8 cellular contexts compared by ENCODE assay signal in the genomic region with DNA sequence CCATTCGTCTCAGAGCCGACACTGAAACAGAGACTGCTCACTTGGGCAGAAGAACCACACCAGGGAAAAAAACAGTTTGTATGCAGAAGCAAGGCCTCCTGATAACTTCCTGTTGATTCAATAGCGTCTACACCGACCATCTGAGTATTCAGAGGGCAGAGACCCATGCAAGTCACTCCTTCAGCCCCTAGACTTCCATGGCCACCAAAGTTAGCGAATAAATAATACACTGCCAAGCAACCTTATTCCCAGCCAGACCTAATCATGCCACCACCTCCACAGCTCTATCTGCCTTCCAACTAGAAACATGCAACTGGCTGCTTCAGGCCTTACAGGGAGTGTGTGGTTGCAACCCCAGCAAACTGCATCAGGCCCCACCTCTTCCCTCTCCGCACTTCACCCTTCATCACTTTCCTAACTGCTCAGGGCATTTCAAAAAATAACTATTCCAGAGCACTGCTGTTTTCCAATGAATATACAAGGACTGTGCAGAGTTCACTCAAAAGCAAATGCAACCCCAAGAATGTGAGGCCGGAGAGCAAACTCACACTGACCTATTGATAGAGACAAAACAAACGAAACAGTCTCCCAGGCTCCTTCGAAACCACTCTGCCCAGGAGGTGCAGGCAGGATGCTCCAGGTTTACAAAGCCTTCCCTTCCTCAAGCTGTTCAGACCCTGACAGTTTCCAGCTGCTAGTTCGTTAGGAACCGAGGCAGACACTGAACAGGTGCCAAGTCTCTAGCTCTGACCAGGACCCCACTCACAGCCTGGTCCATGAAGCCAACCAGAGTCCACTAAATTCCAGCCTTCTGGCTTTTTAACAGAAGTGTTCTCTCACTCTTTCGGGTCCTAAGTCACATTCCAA. TPM values are rescaled to one million over a fixed set of nuclear protein-coding genes. Genes with fewer than 3 reads are reported as not detected.
A peak's percentile ranks its signal among the peaks of the same experiment; 100 is the strongest.
DNase-seq lines count a peak whose midpoint lies in the region; ATAC-seq, FAIRE-seq and TF ChIP-seq lines count a peak whose summit lies in the region.

No MANE protein-coding gene starts in this region.

- H3K4me3 ChIP-seq in CD4-positive, CD25-positive, alpha-beta regulatory T cell (ENCODE audit: low read depth, low read length), result peak overlapping the region; percentile 73
- no peak overlapping the region for H3K4me3 ChIP-seq in K562

- H3K4me2 ChIP-seq in K562 (ENCODE audit: insufficient read depth, low read length), result peak overlapping the region; percentile 49

- no peaks in the 10 kb centered on the region for H3K27me3 ChIP-seq in CD4-positive, CD25-positive, alpha-beta regulatory T cell (ENCODE audit: control insufficient read depth, insufficient read depth, low read length)
- no peaks in the 10 kb centered on the region for H3K27me3 ChIP-seq in K562 (ENCODE audit: control insufficient read depth in 2 of 2, insufficient read depth in 2 of 2, low read length in 2 of 2)

- H3K4me1 ChIP-seq in CD4-positive, CD25-positive, alpha-beta regulatory T cell (ENCODE audit: control insufficient read depth, insufficient read depth, low read length, poor library complexity, severe bottlenecking), result peaks cover 80% of the 10 kb centered on the region
- peaks cover 42 to 62% of the 10 kb centered on the region in 2 experiments for H3K4me1 ChIP-seq in K562 (replicated peaks in 1 of 2; ENCODE audit: control insufficient read depth in 2 of 2, insufficient read depth in 2 of 2, low read length in 2 of 2)

- no peak for TF ChIP-seq RAD21 in K562 (CRISPR knock-in tag; conservative IDR thresholded peaks at IDR 0.05 in 1 of 2, IDR thresholded peaks at IDR 0.05 in 1 of 2)

- H3K9ac ChIP-seq in K562 (ENCODE audit: insufficient read depth in 1 of 2, low read depth in 2 of 2, low read length in 2 of 2), result peak overlapping the region; percentile 0 to 69; a peak in 1 of 4 replicates

- peaks cover 69% of the 10 kb centered on the region for H4K20me1 ChIP-seq in K562 (replicated peaks; ENCODE audit: control insufficient read depth, insufficient read depth, low read length)

- peak in 2 of 3 donors; percentile 30 to 59 for DNase-seq in CD4-positive, CD25-positive, alpha-beta regulatory T cell
- peak in 1 of 4 experiments; percentile 26 for DNase-seq in K562 (ENCODE audit: extremely low read depth in 1 of 4, low spot score in 3 of 4)
- no peak for DNase-seq in memory B cell (ENCODE audit: low spot score in 2 of 2)
- DNase-seq in NCI-H2227 treated with DMSO at 0.1 percent for 48 hours (lab: John Stamatoyannopoulos, UW), result no peak
- DNase-seq in left colon, result no peak
- DNase-seq in AG20443 (ENCODE audit: low spot score), result no peak

- no peaks in the 10 kb centered on the region for H3K9me3 ChIP-seq in CD4-positive, CD25-positive, alpha-beta regulatory T cell (ENCODE audit: control insufficient read depth in 2 of 2, low read length in 2 of 2)
- no peaks in the 10 kb centered on the region for H3K9me3 ChIP-seq in K562 (replicated peaks; ENCODE audit: control insufficient read depth, insufficient read depth, low read depth, low read length)

- no peaks in the 10 kb centered on the region for H3K9me3 Mint-ChIP-seq in CD4-positive, CD25-positive, alpha-beta regulatory T cell
- H3K9me3 Mint-ChIP-seq in IgD-negative memory B cell (peaks cover 0 to 3% (median 0%) of the 10 kb centered on the region in 3 donors), memory B cell (no peaks in the 10 kb centered on the region)

- H3K36me3 Mint-ChIP-seq in CD4-positive, CD25-positive, alpha-beta regulatory T cell, result peaks cover 5% of the 10 kb centered on the region
- H3K36me3 Mint-ChIP-seq in IgD-negative memory B cell (no peaks in the 10 kb centered on the region), memory B cell (no peaks in the 10 kb centered on the region)

- POLR2A ChIA-PET in K562 (lab: Yijun Ruan, JAX), result interaction anchor here (0.5 to 6.7 kb wide), 8 partner anchors 7 to 1549 kb away, joined by 3 to 60 read pairs (median 3); no protein-coding TSS in a partner anchor

- H3K9me1 ChIP-seq in K562 (ENCODE audit: control insufficient read depth, insufficient read depth, low read length), result peaks cover 3% of the 10 kb centered on the region

- intact Hi-C loops in K562 (cut with micrococcal nuclease) (loop anchor here (5.0 kb wide), 1 partner anchor 47 kb away; no protein-coding TSS in a partner anchor), left colon (cut with DNase I, micrococcal nuclease) (no loop called here)

- H3K27ac Mint-ChIP-seq in CD4-positive, CD25-positive, alpha-beta regulatory T cell, result peak overlapping the region; percentile 78 to 96 (median 90)
- H3K27ac Mint-ChIP-seq in IgD-negative memory B cell, result peak overlapping the region; percentile 63 to 95 (median 86)
- H3K27ac Mint-ChIP-seq in memory B cell, result peak overlapping the region; percentile 79

- no peak for FAIRE-seq in K562 (lab: Jason Lieb, UNC)

- no peak for TF ChIP-seq POLR2A in K562 (conservative IDR thresholded peaks at IDR 0.05)

- H3K27me3 Mint-ChIP-seq in CD4-positive, CD25-positive, alpha-beta regulatory T cell, result no peaks in the 10 kb centered on the region
- no peaks in the 10 kb centered on the region for H3K27me3 Mint-ChIP-seq in IgD-negative memory B cell
- H3K27me3 Mint-ChIP-seq in memory B cell, result no peaks in the 10 kb centered on the region

- H3K4me3 Mint-ChIP-seq in CD4-positive, CD25-positive, alpha-beta regulatory T cell, result peak overlapping the region; percentile 87 to 96 (median 94)
- H3K4me3 Mint-ChIP-seq in IgD-negative memory B cell (peak overlapping the region; percentile 68 to 93 (median 90)), memory B cell (peak overlapping the region; percentile 64)

- no peaks in the 10 kb centered on the region for H3K36me3 ChIP-seq in CD4-positive, CD25-positive, alpha-beta regulatory T cell (ENCODE audit: control insufficient read depth, insufficient read depth, low read length)
- H3K36me3 ChIP-seq in K562 (ENCODE audit: control insufficient read depth, insufficient read depth, low read length), result peaks cover 4% of the 10 kb centered on the region; the same call in 1 of the 3 replicates

- H3K27ac ChIP-seq in CD4-positive, CD25-positive, alpha-beta regulatory T cell (ENCODE audit: insufficient read depth, low read length, poor library complexity, severe bottlenecking), result peak overlapping the region; percentile 63
- H3K27ac ChIP-seq in K562 (ENCODE audit: extremely low read depth, low read depth, low read length), result no peak overlapping the region

- H3K4me1 Mint-ChIP-seq in CD4-positive, CD25-positive, alpha-beta regulatory T cell, result peaks cover 44 to 80% (median 64%) of the 10 kb centered on the region in 4 donors
- H3K4me1 Mint-ChIP-seq in IgD-negative memory B cell (peaks cover 54 to 63% (median 61%) of the 10 kb centered on the region in 3 donors), memory B cell (peaks cover 50% of the 10 kb centered on the region)

- TF ChIP-seq CTCF in K562 (IDR thresholded peaks at IDR 0.05 in 2 of 3, conservative IDR thresholded peaks at IDR 0.05 in 1 of 3; ENCODE audit: insufficient read depth in 2 of 3, low read depth in 1 of 3, low read length in 3 of 3), result no peak

- BruUV-seq in K562 (replicated peaks; lab: Mats Ljungman, UMichigan), result no TSS peak

- peaks cover 80% of the 10 kb centered on the region for H3K79me2 ChIP-seq in K562 (ENCODE audit: control insufficient read depth, insufficient read depth, low read length)

- H2AFZ ChIP-seq in K562 (ENCODE audit: low read depth, low read length), result no peak overlapping the region

- in situ Hi-C loops in K562 (cut with MboI), result no loop called here

- CTCF ChIA-PET in K562 (lab: Yijun Ruan, JAX; ENCODE audit: low intra/inter-chr PET ratio), result no interaction called here

- no peak for ATAC-seq in CD4-positive, CD25-positive, alpha-beta regulatory T cell (ENCODE audit: low read depth in 2 of 2)
- ATAC-seq in K562 (peak; percentile 7; the same call in 1 of the 3 replicates), memory B cell (ENCODE audit: low read depth) (no peak), left colon (no peak), HG03460 (IDR thresholded peaks at IDR 0.05; ENCODE audit: unreplicated experiment) (no peak)

- 25% methylated on average over 12 of the region's 12 CpGs for WGBS in K562 (ENCODE audit: insufficient coverage, low coverage, missing lambda C conversion rate)

- no peak for TF ChIP-seq EP300 in K562 (IDR thresholded peaks at IDR 0.05; ENCODE audit: low read length)

TF ChIP-seq in K562, 482 proteins besides CTCF, POLR2A, EP300 and RAD21 (continues in another document):
- TF ChIP-seq RBM22 (IDR thresholded peaks at IDR 0.05; ENCODE audit: low read depth, low read length, poor library complexity, severe bottlenecking), result no peak
- 0 out of 2 replicates have a peak, but pooled peaks have one; percentile 10 for TF ChIP-seq ETV1 (tag; conservative IDR thresholded peaks at IDR 0.05; ENCODE audit: low read depth)
- no peak for TF ChIP-seq TBP (optimal IDR thresholded peaks at IDR 0.05; ENCODE audit: low read depth, low read length)
- TF ChIP-seq ZFPM2 (CRISPR knock-in tag; IDR thresholded peaks at IDR 0.05), result no peak
- no peak for TF ChIP-seq ZNF75A (CRISPR knock-in tag; IDR thresholded peaks at IDR 0.05)
- TF ChIP-seq ILK (tag; IDR thresholded peaks at IDR 0.05; ENCODE audit: borderline replicate concordance, low read depth), result no peak
- no peak for TF ChIP-seq OTX1 (CRISPR knock-in tag; IDR thresholded peaks at IDR 0.05)
- TF ChIP-seq KDM2B (CRISPR knock-in tag; IDR thresholded peaks at IDR 0.05), result no peak
- TF ChIP-seq ZSCAN29 (IDR thresholded peaks at IDR 0.05), result peak; percentile 96

RNA-seq across cellular contexts. Expression of a gene that starts 3.6 kb away (rescaled TPM):
- total RNA-seq in CD4-positive, CD25-positive, alpha-beta regulatory T cell, result 296 TPM
- 1 to 10 TPM; 6.8 to 9.1 (median 7.0) TPM for polyA plus RNA-seq in CD4-positive, CD25-positive, alpha-beta regulatory T cell
- polyA plus RNA-seq in IgD-negative memory B cell (9.4 TPM), K562 (2011; rRNA removed) (41.3 and 61.6 TPM in 2 replicates), K562 (2014; fragmentation: Illumina TruSeq; extraction: Trizol) (99.4 and 105 TPM in 2 replicates), K562 (2014; fragmentation: Nextera tagmentation; extraction: Ambion mirVana) (10 to 100 TPM; 17.1 to 27.2 TPM), K562 (2014; rRNA removed) (59.8 and 67.5 TPM in 2 replicates)
- 244 and 295 TPM in 2 replicates for total RNA-seq in K562 (2011; cell fraction: chromatin; rRNA removed; ENCODE audit: low replicate concordance)
- total RNA-seq in K562 (2011; cell fraction: nucleolus; rRNA removed), result 93.6 and 101 TPM in 2 replicates
- total RNA-seq in K562 (2011; cell fraction: nucleoplasm; rRNA removed), result 137 and 186 TPM in 2 replicates
- total RNA-seq in K562 (2014; rRNA removed) (57.9 and 62.9 TPM in 2 replicates), K562 (2014; rRNA removed; fragmentation: Illumina TruSeq; extraction: Trizol) (57.2 and 70.7 TPM in 2 replicates), K562 (2015; rRNA removed; fragmentation: Illumina TruSeq; extraction: Trizol) (57.2 and 59.0 TPM in 2 replicates), K562 (2021) (122 and 145 TPM in 2 replicates), left colon (100 to 1,000 TPM; 119 to 123 TPM)
- polyA plus RNA-seq in K562 (2011; cell fraction: cytosol; rRNA removed), result 7.9 and 16.6 TPM in 2 replicates
- 99.3 and 104 TPM in 2 replicates for polyA plus RNA-seq in K562 (2011; cell fraction: nucleus; rRNA removed)
- polyA plus RNA-seq in K562 (2012), result 52.2 and 73.8 TPM in 2 replicates
- 81.7 and 93.4 TPM in 2 replicates for polyA minus RNA-seq in K562 (2011; rRNA and poly(A)+ RNA removed)
- 52.1 and 68.3 TPM in 2 replicates for polyA minus RNA-seq in K562 (2011; cell fraction: cytosol; rRNA and poly(A)+ RNA removed)
- 61.3 and 130 TPM in 2 replicates for polyA minus RNA-seq in K562 (2011; cell fraction: nucleus; rRNA and poly(A)+ RNA removed)

Comparison
In these comparisons a context has a peak if more than half of its experiments do, and no peak if none do; other contexts are left out.
1. DNase-seq: peak in CD4-positive, CD25-positive, alpha-beta regulatory T cell (2 of 3); none in memory B cell (0 of 2), NCI-H2227 treated with DMSO at 0.1 percent for 48 hours (single experiment), left colon (0 of 2) and AG20443 (single experiment).
2. Peak in every context shown above with its lines, with median percentiles within 50 percentile points of each other: H3K27ac Mint-ChIP-seq and H3K4me3 Mint-ChIP-seq.